Comparison of ENCODE assay signal across 20 cellular contexts in the genomic region with DNA sequence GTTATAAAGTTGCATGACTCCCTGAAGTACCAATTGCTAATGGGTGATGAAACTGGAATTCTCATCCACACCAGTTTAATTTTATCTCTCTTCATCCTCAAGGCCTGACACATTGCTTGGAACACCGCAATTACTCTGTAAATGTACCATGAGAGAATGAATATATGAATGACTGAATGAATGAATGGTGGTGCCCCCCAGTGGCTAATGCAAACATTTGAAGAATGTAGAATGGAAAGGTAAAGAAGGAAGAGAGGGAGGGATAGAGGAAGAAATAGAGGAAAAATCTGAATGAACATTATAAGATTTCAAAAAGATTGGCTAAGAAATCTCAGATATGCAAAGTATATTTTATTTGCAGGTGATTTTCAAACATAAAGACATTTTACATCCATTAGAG. TPM values are rescaled to one million over a fixed set of nuclear protein-coding genes. Genes with fewer than 3 reads are reported as not detected.
DNase-seq lines count a peak whose midpoint lies in the region; ATAC-seq, FAIRE-seq and TF ChIP-seq lines count a peak whose summit lies in the region.
"Had no signal": no experiment of that assay in that cellular context is flagged by ENCODE, and none has a peak within 500 bp of the region (broad histone marks: within the 10 kb centered on the region; RNA-seq: fewer than 3 reads in every experiment).

No MANE protein-coding gene starts in this region.

- in situ Hi-C loops in GM12878 (cut with MboI), result loop anchor here (10.0 kb wide), 1 partner anchor 572 kb away; no protein-coding TSS in a partner anchor

- H3K27me3 ChIP-seq in Loucy (ENCODE audit: insufficient read depth, low read length, poor library complexity, severe bottlenecking) (no peaks in the 10 kb centered on the region), GM12878 (replicated peaks in 1 of 2; ENCODE audit: control insufficient read depth in 2 of 2, insufficient read depth in 2 of 2, low read length in 1 of 2) (no peaks in the 10 kb centered on the region), upper lobe of left lung (no peaks in the 10 kb centered on the region), stomach (no peaks in the 10 kb centered on the region)
- H3K27me3 ChIP-seq: hepatocyte, pancreas had no signal

- no peak overlapping the region for H3K4me3 ChIP-seq in Loucy (ENCODE audit: low read length, poor library complexity, severe bottlenecking)
- H3K4me3 ChIP-seq in GM12878, result no peak overlapping the region
- H3K4me3 ChIP-seq in kidney (ENCODE audit: low read length in 2 of 2), result no peak overlapping the region
- H3K4me3 ChIP-seq in upper lobe of left lung, result no peak overlapping the region
- no peak overlapping the region for H3K4me3 ChIP-seq in stomach
- H3K4me3 ChIP-seq: hepatocyte, pancreas had no signal

- H3K36me3 Mint-ChIP-seq in neural crest cell (ENCODE audit: low read depth), result no peaks in the 10 kb centered on the region
- H3K36me3 Mint-ChIP-seq: CD14-positive monocyte had no signal

- H2AFZ ChIP-seq in Loucy (ENCODE audit: low read length) (no peak overlapping the region), GM12878 (ENCODE audit: control insufficient read depth, low read depth, low read length) (no peak overlapping the region)
- H2AFZ ChIP-seq: hepatocyte had no signal

- BruUV-seq in GM12878 (replicated peaks; lab: Mats Ljungman, UMichigan), result no TSS peak

- FAIRE-seq in GM12878 (lab: Jason Lieb, UNC), result no peak
- FAIRE-seq in kidney (lab: Jason Lieb, UNC), result no peak
- FAIRE-seq: colon, pancreas had no signal

- no peak for TF ChIP-seq POLR2A in GM12878 (IDR thresholded peaks at IDR 0.05; ENCODE audit: low read depth, low read length)
- no peak for TF ChIP-seq POLR2A in upper lobe of left lung (IDR thresholded peaks at IDR 0.05)
- TF ChIP-seq POLR2A in stomach (IDR thresholded peaks at IDR 0.05), result no peak

- H3K4me2 ChIP-seq in Loucy (ENCODE audit: low read depth, low read length, poor library complexity, severe bottlenecking) (no peak overlapping the region), GM12878 (ENCODE audit: control insufficient read depth, insufficient read depth) (no peak overlapping the region)
- H3K4me2 ChIP-seq: hepatocyte had no signal

- no peaks in the 10 kb centered on the region for H3K9me3 Mint-ChIP-seq in neural crest cell
- H3K9me3 Mint-ChIP-seq: CD14-positive monocyte had no signal

- H4K20me1 ChIP-seq in Loucy (ENCODE audit: insufficient read depth, low read length, poor library complexity, severe bottlenecking), result no peaks in the 10 kb centered on the region
- no peaks in the 10 kb centered on the region for H4K20me1 ChIP-seq in GM12878 (ENCODE audit: control insufficient read depth, insufficient read depth)

- H3K9me3 ChIP-seq in Loucy (ENCODE audit: insufficient read depth, low read depth, low read length) (no peaks in the 10 kb centered on the region), GM12878 (replicated peaks; ENCODE audit: control insufficient read depth, insufficient read depth, low read length) (no peaks in the 10 kb centered on the region), kidney (ENCODE audit: control insufficient read depth in 1 of 2, low read length in 2 of 2) (no peaks in the 10 kb centered on the region), upper lobe of left lung (no peaks in the 10 kb centered on the region), stomach (no peaks in the 10 kb centered on the region)
- H3K9me3 ChIP-seq: pancreas had no signal

- H3K9me2 ChIP-seq in Loucy (replicated peaks; ENCODE audit: low read depth, low read length), result no peaks in the 10 kb centered on the region

- H3K36me3 ChIP-seq in Loucy (ENCODE audit: insufficient read depth, low read length), result no peaks in the 10 kb centered on the region
- H3K36me3 ChIP-seq in GM12878 (ENCODE audit: control insufficient read depth in 2 of 2, insufficient read depth in 2 of 2, low read length in 1 of 2), result no peaks in the 10 kb centered on the region
- no peaks in the 10 kb centered on the region for H3K36me3 ChIP-seq in kidney (ENCODE audit: control insufficient read depth in 1 of 2, insufficient read depth in 2 of 2, low read length in 2 of 2)
- H3K36me3 ChIP-seq in upper lobe of left lung, result no peaks in the 10 kb centered on the region
- no peaks in the 10 kb centered on the region for H3K36me3 ChIP-seq in stomach
- H3K36me3 ChIP-seq: pancreas had no signal

- RAD21 ChIA-PET in GM12878 (lab: Charles Lee; ENCODE audit: unreplicated experiment), result no interaction called here

- DNase-seq in ELR (ENCODE audit: low read depth), result peak; percentile 32
- no peak for DNase-seq in GM12878 (ENCODE audit: low read depth, low spot score)
- DNase-seq in neural crest cell (ENCODE audit: low read depth, low spot score), result no peak
- no peak for DNase-seq in kidney
- no peak for DNase-seq in upper lobe of left lung
- DNase-seq in stomach, result no peak
- DNase-seq: activated CD4-positive, alpha-beta T cell treated with anti-CD3 and anti-CD28 coated beads for 1 hour; activated naive CD8-positive, alpha-beta T cell treated with anti-CD3 and anti-CD28 coated beads for 36 hours; activated T-cell treated with anti-CD3 and anti-CD28 coated beads for 4 hours; left colon; NCI-H187 treated with DMSO at 0.1 percent for 48 hours; pancreas; RPMI8226 had no signal

- POLR2A ChIA-PET in GM12878 (lab: Charles Lee), result no interaction called here

- no peak for TF ChIP-seq RAD21 in GM12878 (IDR thresholded peaks at IDR 0.05; ENCODE audit: insufficient read depth, low read depth, low read length)

- H3K4me1 ChIP-seq in Loucy (ENCODE audit: insufficient read depth, low read length, poor library complexity, severe bottlenecking), result no peaks in the 10 kb centered on the region
- H3K4me1 ChIP-seq in GM12878 (ENCODE audit: control insufficient read depth, insufficient read depth, low read length), result no peaks in the 10 kb centered on the region
- H3K4me1 ChIP-seq in kidney (ENCODE audit: control insufficient read depth in 1 of 2, insufficient read depth in 1 of 2, low read depth in 1 of 2, low read length in 2 of 2), result peaks cover 0 to 3% of the 10 kb centered on the region in 2 donors
- H3K4me1 ChIP-seq in upper lobe of left lung, result no peaks in the 10 kb centered on the region
- no peaks in the 10 kb centered on the region for H3K4me1 ChIP-seq in stomach

- SMC1A ChIA-PET in GM12878 (lab: Charles Lee; ENCODE audit: uncharacterized antibody, unreplicated experiment), result interaction anchor here (1.1 kb wide), 1 partner anchor 405 kb away, joined by 3 read pairs; no protein-coding TSS in a partner anchor

- no peak overlapping the region for H3K27ac Mint-ChIP-seq in neural crest cell (ENCODE audit: unreplicated experiment)
- H3K27ac Mint-ChIP-seq: activated naive CD8-positive, alpha-beta T cell treated with anti-CD3 and anti-CD28 coated beads for 36 hours; CD14-positive monocyte had no signal

- CTCF ChIA-PET in GM12878 (lab: Yijun Ruan, JAX), result interaction anchor here (2.8 kb wide), 1 partner anchor 18 kb away, joined by 12 read pairs; no protein-coding TSS in a partner anchor

- TF ChIP-seq EP300 in GM12878 (IDR thresholded peaks at IDR 0.05; ENCODE audit: borderline replicate concordance in 1 of 2, control insufficient read depth in 1 of 2, low read depth in 2 of 2, low read length in 2 of 2) (no peak), upper lobe of left lung (IDR thresholded peaks at IDR 0.05) (no peak), stomach (IDR thresholded peaks at IDR 0.05) (no peak)

- peaks cover 7% of the 10 kb centered on the region for H3K27me3 Mint-ChIP-seq in neural crest cell (ENCODE audit: low read depth)

- ATAC-seq in GM12878, result no peak
- no peak for ATAC-seq in upper lobe of left lung (ENCODE audit: low FRiP score in 2 of 2)
- no peak for ATAC-seq in HG03460 (IDR thresholded peaks at IDR 0.05; ENCODE audit: unreplicated experiment)
- ATAC-seq: left colon, pancreas had no signal

- H3K4me1 Mint-ChIP-seq in neural crest cell, result no peaks in the 10 kb centered on the region
- H3K4me1 Mint-ChIP-seq: activated naive CD8-positive, alpha-beta T cell treated with anti-CD3 and anti-CD28 coated beads for 36 hours; CD14-positive monocyte had no signal

- no peak overlapping the region for H3K27ac ChIP-seq in GM12878 (ENCODE audit: control insufficient read depth, insufficient read depth)
- no peak overlapping the region for H3K27ac ChIP-seq in kidney (ENCODE audit: low read depth in 2 of 2, low read length in 2 of 2)
- H3K27ac ChIP-seq in upper lobe of left lung, result no peak overlapping the region
- no peak overlapping the region for H3K27ac ChIP-seq in stomach
- H3K27ac ChIP-seq: epithelial cell of prostate, hepatocyte, pancreas had no signal

- TF ChIP-seq CTCF in Loucy (conservative IDR thresholded peaks at IDR 0.05; ENCODE audit: low read length) (peak; percentile 29; the same call in 1 of the 2 replicates), GM12878 (IDR thresholded peaks at IDR 0.05 in 2 of 3, conservative IDR thresholded peaks at IDR 0.05 in 1 of 3; ENCODE audit: control insufficient read depth in 2 of 3, extremely low read depth in 1 of 3, insufficient read depth in 1 of 3, low read depth in 3 of 3, low read length in 3 of 3) (peak in 1 of 3 experiments; percentile 16; a peak in 1 of 6 replicates), neural crest cell (conservative IDR thresholded peaks at IDR 0.05) (peak; percentile 23), kidney (IDR thresholded peaks at IDR 0.05; ENCODE audit: borderline replicate concordance, extremely low read depth, insufficient read depth) (no peak), upper lobe of left lung (IDR thresholded peaks at IDR 0.05) (no peak), stomach (IDR thresholded peaks at IDR 0.05) (no peak)

- no peaks in the 10 kb centered on the region for H3F3A ChIP-seq in Loucy (ENCODE audit: low read depth)

- intact Hi-C loops in GM12878 (cut with micrococcal nuclease; ENCODE audit: unreplicated experiment) (loop anchor here (2.0 to 10.0 kb wide), 2 partner anchors 328 to 494 kb away; no protein-coding TSS in a partner anchor), kidney (cut with DNase I) (no loop called here), stomach (cut with DNase I; ENCODE audit: low total_unique reads) (no loop called here)

- 90% methylated on average over 1 of the region's 1 CpG for WGBS in GM12878 (ENCODE audit: insufficient coverage, insufficient replicate concordance, low lambda C conversion rate, missing lambda C conversion rate)
- 96 to 97% methylated on average over 1 of the region's 1 CpG for WGBS in upper lobe of left lung, 2 donors
- WGBS in stomach, 5 donors, result 94 to 100% (median 99%) methylated on average over 1 of the region's 1 CpG

- H3K79me2 ChIP-seq in Loucy (ENCODE audit: insufficient read depth, low read length) (no peaks in the 10 kb centered on the region), GM12878 (ENCODE audit: control insufficient read depth, insufficient read depth, low read length) (no peaks in the 10 kb centered on the region)
- H3K79me2 ChIP-seq: hepatocyte had no signal

- H3K9ac ChIP-seq in Loucy (ENCODE audit: low read depth, low read length, poor library complexity, severe bottlenecking) (no peak overlapping the region), GM12878 (ENCODE audit: control insufficient read depth, insufficient read depth, low read length) (no peak overlapping the region), kidney (ENCODE audit: low read length in 2 of 2) (no peak overlapping the region)

- H3K4me3 Mint-ChIP-seq in neural crest cell, result no peak overlapping the region
- H3K4me3 Mint-ChIP-seq: activated naive CD8-positive, alpha-beta T cell treated with anti-CD3 and anti-CD28 coated beads for 36 hours; CD14-positive monocyte had no signal

RNA-seq across cellular contexts. Expression of gene PAPPA, which starts 13.1 kb away (rescaled TPM):
- total RNA-seq in GM12878 (2013; cell fraction: nucleolus; rRNA removed), result 0.05 TPM in 1 of 2 replicates, not detected in the other
- total RNA-seq in GM12878 (2014; rRNA removed) (not detected in 2 replicates), GM12878 (2014; rRNA removed; fragmentation: Illumina TruSeq; extraction: Trizol) (not detected in 2 replicates), GM12878 (2021) (0.03 and 0.08 TPM in 2 replicates), neural crest cell (0.66 and 0.72 TPM in 2 replicates), kidney (10.2 TPM), upper lobe of left lung (1 to 10 TPM in 4 of 6 donors, under 1 TPM in 2; 0.46 to 2.9 (median 1.1) TPM), stomach (10 to 100 TPM in 1 of 5 donors, 1 to 10 TPM in 2, under 1 TPM in 2; 0.45 to 11.7 (median 7.0) TPM)
- 0.03 TPM for polyA plus RNA-seq in GM12878 (2011; ENCODE audit: low read depth)
- polyA plus RNA-seq in GM12878 (2011; rRNA removed) (not detected in 2 replicates), GM12878 (2014; fragmentation: Illumina TruSeq; extraction: Trizol) (0.01 TPM in 1 of 2 replicates, not detected in the other), GM12878 (2014; fragmentation: Nextera tagmentation; extraction: Ambion mirVana) (under 1 TPM; under 0.01 to 0.02 TPM), GM12878 (2014; rRNA removed) (not detected in 2 replicates), GM12878 (2016; fragmentation: Nextera tagmentation; extraction: Ambion mirVana) (under 1 TPM; 0.15 to 0.19 TPM), kidney (ENCODE audit: insufficient read depth, low read depth, low replicate concordance) (4.2 TPM), stomach (1 to 10 TPM in 2 of 3 donors, under 1 TPM in 1; 0.73 to 2.6 (median 1.2) TPM)
- polyA plus RNA-seq in GM12878 (2011; cell fraction: cytosol; rRNA removed), result not detected in 2 replicates
- not detected in 2 replicates for polyA plus RNA-seq in GM12878 (2011; cell fraction: nucleus; rRNA removed)
- polyA plus RNA-seq in GM12878 (2012), result 0.04 and 0.20 TPM in 2 replicates
- polyA minus RNA-seq in GM12878 (2011; rRNA and poly(A)+ RNA removed), result not detected in 2 replicates
- polyA minus RNA-seq in GM12878 (2011; cell fraction: cytosol; rRNA and poly(A)+ RNA removed), result not detected in 2 replicates
- not detected in 2 replicates for polyA minus RNA-seq in GM12878 (2011; cell fraction: nucleus; rRNA and poly(A)+ RNA removed)
- total RNA-seq: activated naive CD8-positive, alpha-beta T cell treated with anti-CD3 and anti-CD28 coated beads for 36 hours; T-helper 2 cell treated with Interferon-gamma antibody and Interleukin-4, amounts not matched to agents 100 ng/mL and 5 ng/mL, for 36 hours had no signal
- polyA plus RNA-seq: CD14-positive monocyte had no signal

Comparison
In these comparisons a context has a peak if more than half of its experiments do, and no peak if none do; other contexts are left out.
1. CTCF ChIP-seq: peak in Loucy (single experiment) and neural crest cell (single experiment); none in kidney (single experiment), upper lobe of left lung (0 of 6) and stomach (0 of 7).